ENCODE assay signal across 16 cellular contexts in the genomic region with DNA sequence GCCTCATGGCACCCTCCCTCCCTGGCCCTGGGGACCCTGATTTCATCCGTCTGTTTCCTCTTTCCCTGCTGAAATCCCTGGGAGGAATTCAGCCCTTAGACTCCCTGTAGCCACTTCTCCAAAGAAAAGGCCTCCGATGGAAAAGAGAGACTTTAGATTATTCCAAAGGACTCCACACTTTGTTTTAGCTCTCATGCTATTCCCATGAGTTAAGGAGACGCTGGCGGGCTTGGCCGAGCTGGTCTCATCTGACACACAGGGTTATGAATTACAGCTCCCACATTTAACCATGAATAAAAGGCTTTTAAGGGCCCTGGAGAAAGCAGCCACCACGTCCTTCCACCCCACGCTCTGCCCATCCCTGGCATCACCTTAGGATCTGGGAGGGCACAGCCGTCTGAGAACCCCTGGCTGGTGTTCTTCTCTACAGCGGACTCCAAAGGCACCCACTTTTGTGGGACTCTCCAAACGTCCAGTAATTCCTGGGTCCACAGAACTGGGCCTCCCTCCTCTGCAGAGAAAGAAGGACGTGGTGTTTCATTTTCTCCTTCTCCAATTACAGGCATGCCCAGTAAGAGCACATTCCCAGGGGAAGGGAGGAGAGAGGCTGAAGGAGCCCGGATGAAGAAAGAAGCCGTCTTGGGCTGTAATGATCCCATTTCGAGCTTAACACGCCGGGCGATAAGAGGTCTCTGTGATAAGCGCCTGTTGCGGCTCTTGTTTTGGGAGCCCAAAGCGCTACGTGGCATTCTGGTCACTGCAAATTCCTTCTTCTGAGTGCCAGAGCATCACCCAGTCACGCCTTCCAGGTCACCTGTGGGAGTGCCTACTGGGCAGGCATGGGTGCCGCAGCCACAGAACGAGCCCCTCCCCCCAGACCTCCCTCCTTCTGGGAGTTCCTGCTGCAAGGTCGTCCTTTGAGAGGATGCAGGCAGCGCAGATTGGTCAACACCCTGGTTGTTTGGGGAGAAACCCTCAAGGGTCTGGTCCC. TPM values are rescaled to one million over a fixed set of nuclear protein-coding genes. Genes with fewer than 3 reads are reported as not detected.
DNase-seq lines count a peak whose midpoint lies in the region; ATAC-seq lines count a peak whose summit lies in the region.
"Had no signal": no experiment of that assay in that cellular context is flagged by ENCODE, and none has a peak within 500 bp of the region (broad histone marks: within the 10 kb centered on the region; RNA-seq: fewer than 3 reads in every experiment).

No MANE protein-coding gene starts in this region.

- H3K27ac ChIP-seq in right cardiac atrium (ENCODE audit: low read length) (peak overlapping the region; percentile 53), skeletal muscle tissue (ENCODE audit: low read depth, low read length) (peak overlapping the region; percentile 56)
- H3K27ac ChIP-seq: pancreas had no signal

- ATAC-seq in right cardiac atrium = peak; percentile 60 to 74
- ATAC-seq: activated T-cell treated with anti-CD3 and anti-CD28 coated beads, Interleukin-2, amount 50 U/mL, for 4 hours had no signal

- H3K4me3 ChIP-seq in right cardiac atrium (ENCODE audit: low read length) (no peak overlapping the region), skeletal muscle tissue (ENCODE audit: low read length in 3 of 3) (peak overlapping the region in 1 of 3 donors; percentile 40)
- H3K4me3 ChIP-seq: pancreas had no signal

- 52% methylated on average over 26 of the region's 26 CpGs for WGBS in right cardiac atrium

- in situ Hi-C loops in ACHN (cut with HindIII; ENCODE audit: low pct_ligation_motif_present, low pct_unique_long_range_greater_than_20kb, low sequenced_read_pairs) = no loop called here

- no peaks in the 10 kb centered on the region for H3K27me3 ChIP-seq in right cardiac atrium (ENCODE audit: control insufficient read depth, insufficient read depth)
- H3K27me3 ChIP-seq in skeletal muscle tissue (ENCODE audit: control insufficient read depth in 3 of 3, insufficient read depth in 3 of 3, low read length in 3 of 3) = peaks cover 0 to 2% (median 0%) of the 10 kb centered on the region in 3 donors
- H3K27me3 ChIP-seq: pancreas had no signal

- H3K9ac ChIP-seq in skeletal muscle tissue (ENCODE audit: low read depth in 1 of 3, low read length in 3 of 3) = peak overlapping the region in 2 of 3 donors; percentile 20 to 64

- intact Hi-C loops in right cardiac atrium (cut with DNase I) = no loop called here

- no peaks in the 10 kb centered on the region for H3K9me3 ChIP-seq in right cardiac atrium (ENCODE audit: control insufficient read depth, low read length)
- H3K9me3 ChIP-seq in skeletal muscle tissue (ENCODE audit: control insufficient read depth in 3 of 3, low read length in 3 of 3) = no peaks in the 10 kb centered on the region
- H3K9me3 ChIP-seq: pancreas had no signal

- H3K4me1 ChIP-seq in right cardiac atrium (ENCODE audit: control insufficient read depth, insufficient read depth, low read length) (no peaks in the 10 kb centered on the region), skeletal muscle tissue (ENCODE audit: control insufficient read depth in 3 of 3, insufficient read depth in 3 of 3, low read length in 3 of 3) (peaks cover 10 to 14% (median 13%) of the 10 kb centered on the region in 3 donors)
- H3K4me1 ChIP-seq: pancreas had no signal

- peak; percentile 35 for DNase-seq in GM03348 (ENCODE audit: low spot score)
- DNase-seq in amniotic epithelial cell (ENCODE audit: low read depth) = peak; percentile 31
- DNase-seq in right cardiac atrium = no peak
- no peak for DNase-seq in NK-92 treated with Interleukin-12 subunit alpha and Interleukin-12 subunit beta, amount 100 ng/mL, for 24 hours (lab: John Stamatoyannopoulos, UW)
- no peak for DNase-seq in activated effector memory CD4-positive, alpha-beta T cell treated with anti-CD3 and anti-CD28 coated beads, Interleukin-2, amount 50 U/mL, for 16 hours
- no peak for DNase-seq in ACHN
- DNase-seq in NCI-H446 treated with DMSO at 0.1 percent for 48 hours (lab: John Stamatoyannopoulos, UW) = no peak
- DNase-seq: activated CD4-positive, alpha-beta T cell treated with anti-CD3 and anti-CD28 coated beads, Interleukin-2, amount 50 U/mL, for 1 hour; activated T-cell treated with anti-CD3 and anti-CD28 coated beads, Interleukin-2, amount 50 U/mL, for 4 hours; CD4-positive, CD25-positive, alpha-beta regulatory T cell; Karpas-422; NCI-H1930; SIG-M5; T1000 had no signal

- H3K36me3 ChIP-seq in skeletal muscle tissue (ENCODE audit: control insufficient read depth in 3 of 3, insufficient read depth in 3 of 3, low read length in 3 of 3) = no peaks in the 10 kb centered on the region
- H3K36me3 ChIP-seq: pancreas had no signal

RNA-seq across cellular contexts. Expression of gene ANO1, which starts 57.3 kb away (rescaled TPM):
- total RNA-seq in right cardiac atrium (10 to 100 TPM in 2 of 4 donors, 1 to 10 TPM in 2; 7.9 to 18.2 (median 9.5) TPM), skeletal muscle tissue (1.6 TPM)
- 6.8 TPM for polyA plus RNA-seq in right cardiac atrium
- total RNA-seq: CD4-positive, CD25-positive, alpha-beta regulatory T cell had no signal
- polyA plus RNA-seq: CD4-positive, CD25-positive, alpha-beta regulatory T cell had no signal

Comparison
In these comparisons a context has a peak if more than half of its experiments do, and no peak if none do; other contexts are left out.
1. DNase-seq: peak in GM03348 (single experiment) and amniotic epithelial cell (single experiment); none in right cardiac atrium (0 of 3), NK-92 treated with Interleukin-12 subunit alpha and Interleukin-12 subunit beta, amount 100 ng/mL, for 24 hours (single experiment), activated effector memory CD4-positive, alpha-beta T cell treated with anti-CD3 and anti-CD28 coated beads, Interleukin-2, amount 50 U/mL, for 16 hours (single experiment), ACHN (single experiment) and NCI-H446 treated with DMSO at 0.1 percent for 48 hours (single experiment).